22 cellular contexts compared by ENCODE assay signal in genomic region chr15:46460426-46460825, GRCh38.
"Had no signal": no experiment of that assay in that cellular context is flagged by ENCODE, and none has a peak within 500 bp of the region (broad histone marks: within the 10 kb centered on the region; RNA-seq: fewer than 3 reads in every experiment).

No MANE protein-coding gene starts in this region.

- DNase-seq: KBM-7; MV-4-11; NCI-H1048; NCI-H1105; NCI-H1417; NCI-H187; NCI-H2029; NCI-H2081 treated with DMSO at 0.1 percent for 48 hours; NCI-H2171; NCI-H226; NCI-H446; NCI-H510A; NCI-H526 treated with DMSO at 0.1 percent for 48 hours; NCI-H774; NK-92 treated with Interleukin-12 subunit alpha and Interleukin-12 subunit beta, amount 100 ng/mL, for 24 hours; PC-3; SHP77; T-helper 1 cell had no signal

- ATAC-seq: Panc1, PC-3, SK-N-SH treated with all-trans-retinoic acid at 6 μM for 48 hours had no signal

- H3K27ac ChIP-seq: HL-60, RWPE1 had no signal
